In genomic region chr10:62860946-62861345, GRCh38 we compare ENCODE assay signal across 12 cellular contexts. TPM values are rescaled to one million over a fixed set of nuclear protein-coding genes. Genes with fewer than 3 reads are reported as not detected.
DNase-seq lines count a peak whose midpoint lies in the region; ATAC-seq lines count a peak whose summit lies in the region.
"Had no signal": no experiment of that assay in that cellular context is flagged by ENCODE, and none has a peak within 500 bp of the region (broad histone marks: within the 10 kb centered on the region; RNA-seq: fewer than 3 reads in every experiment).

No MANE protein-coding gene starts in this region.

- no peak for ATAC-seq in activated CD8-positive, alpha-beta T cell treated with anti-CD3 and anti-CD28 coated beads, Interleukin-2, amount 10 ng/mL, durations not matched to agents 7 days and 5 days
- ATAC-seq: K562, left colon had no signal

- no peaks in the 10 kb centered on the region for H3K36me3 Mint-ChIP-seq in activated CD4-positive, alpha-beta memory T cell treated with anti-CD3 and anti-CD28 coated beads for 36 hours
- H3K36me3 Mint-ChIP-seq in activated CD4-positive, alpha-beta memory T cell treated with anti-CD3 and anti-CD28 coated beads, Interleukin-2, amount 10 ng/mL, durations not matched to agents 7 days and 5 days (ENCODE audit: low read depth), result no peaks in the 10 kb centered on the region
- H3K36me3 Mint-ChIP-seq in activated CD8-positive, alpha-beta T cell treated with anti-CD3 and anti-CD28 coated beads, Interleukin-2, amount 10 ng/mL, durations not matched to agents 7 days and 5 days (ENCODE audit: low read depth), result no peaks in the 10 kb centered on the region

- H3K9me3 Mint-ChIP-seq in activated CD4-positive, alpha-beta memory T cell treated with anti-CD3 and anti-CD28 coated beads for 36 hours, result no peaks in the 10 kb centered on the region
- H3K9me3 Mint-ChIP-seq in activated CD4-positive, alpha-beta memory T cell treated with anti-CD3 and anti-CD28 coated beads, Interleukin-2, amount 10 ng/mL, durations not matched to agents 7 days and 5 days, result no peaks in the 10 kb centered on the region
- H3K9me3 Mint-ChIP-seq in activated CD8-positive, alpha-beta T cell treated with anti-CD3 and anti-CD28 coated beads, Interleukin-2, amount 10 ng/mL, durations not matched to agents 7 days and 5 days (ENCODE audit: insufficient read depth), result no peaks in the 10 kb centered on the region

- H3K27me3 Mint-ChIP-seq in activated CD4-positive, alpha-beta memory T cell treated with anti-CD3 and anti-CD28 coated beads for 36 hours, result peaks cover 6% of the 10 kb centered on the region
- peaks cover 7% of the 10 kb centered on the region for H3K27me3 Mint-ChIP-seq in activated CD4-positive, alpha-beta memory T cell treated with anti-CD3 and anti-CD28 coated beads, Interleukin-2, amount 10 ng/mL, durations not matched to agents 7 days and 5 days
- H3K27me3 Mint-ChIP-seq in activated CD8-positive, alpha-beta T cell treated with anti-CD3 and anti-CD28 coated beads, Interleukin-2, amount 10 ng/mL, durations not matched to agents 7 days and 5 days (ENCODE audit: low read depth), result peaks cover 3% of the 10 kb centered on the region

- no peak overlapping the region for H3K4me3 Mint-ChIP-seq in activated CD4-positive, alpha-beta memory T cell treated with anti-CD3 and anti-CD28 coated beads for 36 hours
- no peak overlapping the region for H3K4me3 Mint-ChIP-seq in activated CD4-positive, alpha-beta memory T cell treated with anti-CD3 and anti-CD28 coated beads, Interleukin-2, amount 10 ng/mL, durations not matched to agents 7 days and 5 days
- H3K4me3 Mint-ChIP-seq in activated CD8-positive, alpha-beta T cell treated with anti-CD3 and anti-CD28 coated beads, Interleukin-2, amount 10 ng/mL, durations not matched to agents 7 days and 5 days, result no peak overlapping the region

- intact Hi-C loops in activated CD4-positive, alpha-beta memory T cell treated with anti-CD3 and anti-CD28 coated beads for 36 hours (cut with micrococcal nuclease), result no loop called here

- POLR2A ChIA-PET in activated CD4-positive, alpha-beta memory T cell treated with anti-CD3 and anti-CD28 coated beads for 36 hours (lab: Charles Lee), result interaction anchor here (1.3 kb wide), 1 partner anchor 8 kb away, joined by 6 read pairs; no protein-coding TSS in a partner anchor
- POLR2A ChIA-PET in activated CD4-positive, alpha-beta memory T cell treated with anti-CD3 and anti-CD28 coated beads, Interleukin-2, amount 10 ng/mL, durations not matched to agents 7 days and 5 days (lab: Charles Lee), result no interaction called here
- POLR2A ChIA-PET in activated CD8-positive, alpha-beta T cell treated with anti-CD3 and anti-CD28 coated beads, Interleukin-2, amount 10 ng/mL, durations not matched to agents 7 days and 5 days (lab: Charles Lee), result no interaction called here

- no peak overlapping the region for H3K27ac Mint-ChIP-seq in activated CD4-positive, alpha-beta memory T cell treated with anti-CD3 and anti-CD28 coated beads for 36 hours
- H3K27ac Mint-ChIP-seq in activated CD4-positive, alpha-beta memory T cell treated with anti-CD3 and anti-CD28 coated beads, Interleukin-2, amount 10 ng/mL, durations not matched to agents 7 days and 5 days, result no peak overlapping the region
- no peak overlapping the region for H3K27ac Mint-ChIP-seq in activated CD8-positive, alpha-beta T cell treated with anti-CD3 and anti-CD28 coated beads, Interleukin-2, amount 10 ng/mL, durations not matched to agents 7 days and 5 days
- H3K27ac Mint-ChIP-seq: progenitor cell of endocrine pancreas had no signal

- CTCF ChIA-PET in activated CD4-positive, alpha-beta memory T cell treated with anti-CD3 and anti-CD28 coated beads for 36 hours (lab: Charles Lee), result interaction anchor here (0.6 kb wide), 1 partner anchor 223 kb away, joined by 3 read pairs; no protein-coding TSS in a partner anchor
- CTCF ChIA-PET in activated CD4-positive, alpha-beta memory T cell treated with anti-CD3 and anti-CD28 coated beads, Interleukin-2, amount 10 ng/mL, durations not matched to agents 7 days and 5 days (lab: Charles Lee), result no interaction called here
- CTCF ChIA-PET in activated CD8-positive, alpha-beta T cell treated with anti-CD3 and anti-CD28 coated beads, Interleukin-2, amount 10 ng/mL, durations not matched to agents 7 days and 5 days (lab: Charles Lee), result interaction anchor here (1.2 kb wide), 1 partner anchor 250 kb away, joined by 3 read pairs; no protein-coding TSS in a partner anchor

- DNase-seq in activated CD4-positive, alpha-beta memory T cell treated with anti-CD3 and anti-CD28 coated beads for 36 hours, result peak; percentile 25
- no peak for DNase-seq in activated CD4-positive, alpha-beta memory T cell treated with anti-CD3 and anti-CD28 coated beads, Interleukin-2, amount 10 ng/mL, durations not matched to agents 7 days and 5 days
- peak; percentile 42 for DNase-seq in MV-4-11 (lab: John Stamatoyannopoulos, UW)
- DNase-seq in activated CD8-positive, alpha-beta T cell treated with anti-CD3 and anti-CD28 coated beads, Interleukin-2, amount 10 ng/mL, durations not matched to agents 7 days and 5 days, result peak; percentile 31
- DNase-seq in putamen (ENCODE audit: low spot score), result peak; percentile 12
- DNase-seq in NCI-H146 treated with DMSO at 0.1 percent for 48 hours (lab: John Stamatoyannopoulos, UW; ENCODE audit: unreplicated experiment), result no peak
- no peak for DNase-seq in glomerular visceral epithelial cell (ENCODE audit: extremely low spot score)
- no peak for DNase-seq in OCI-M2 (lab: John Stamatoyannopoulos, UW; ENCODE audit: unreplicated experiment)
- DNase-seq: left colon, NCI-H187 treated with DMSO at 0.1 percent for 48 hours had no signal

- H3K4me1 Mint-ChIP-seq in activated CD4-positive, alpha-beta memory T cell treated with anti-CD3 and anti-CD28 coated beads for 36 hours (ENCODE audit: low read depth), result peaks cover 40% of the 10 kb centered on the region
- peaks cover 26% of the 10 kb centered on the region for H3K4me1 Mint-ChIP-seq in activated CD4-positive, alpha-beta memory T cell treated with anti-CD3 and anti-CD28 coated beads, Interleukin-2, amount 10 ng/mL, durations not matched to agents 7 days and 5 days
- peaks cover 30% of the 10 kb centered on the region for H3K4me1 Mint-ChIP-seq in activated CD8-positive, alpha-beta T cell treated with anti-CD3 and anti-CD28 coated beads, Interleukin-2, amount 10 ng/mL, durations not matched to agents 7 days and 5 days (ENCODE audit: low read depth)

RNA-seq across cellular contexts. Expression of gene EGR2, which starts 44.8 kb away (rescaled TPM):
- total RNA-seq in activated CD4-positive, alpha-beta memory T cell treated with anti-CD3 and anti-CD28 coated beads for 36 hours, result 10 to 100 TPM; 66.9 to 68.2 TPM
- 1 to 10 TPM; 4.8 to 6.4 TPM for total RNA-seq in activated CD4-positive, alpha-beta memory T cell treated with anti-CD3 and anti-CD28 coated beads, Interleukin-2, amount 10 ng/mL, durations not matched to agents 7 days and 5 days
- 1 to 10 TPM in 1 of 2 experiments, under 1 TPM in 1; 0.50 to 1.3 TPM for total RNA-seq in activated CD8-positive, alpha-beta T cell treated with anti-CD3 and anti-CD28 coated beads, Interleukin-2, amount 10 ng/mL, durations not matched to agents 7 days and 5 days

RNA-seq across cellular contexts. Expression of gene ADO, which starts 56.4 kb away (rescaled TPM):
- total RNA-seq in activated CD4-positive, alpha-beta memory T cell treated with anti-CD3 and anti-CD28 coated beads for 36 hours, result 10 to 100 TPM; 26.7 to 27.1 TPM
- total RNA-seq in activated CD4-positive, alpha-beta memory T cell treated with anti-CD3 and anti-CD28 coated beads, Interleukin-2, amount 10 ng/mL, durations not matched to agents 7 days and 5 days, result 10 to 100 TPM; 21.8 to 22.2 TPM
- total RNA-seq in activated CD8-positive, alpha-beta T cell treated with anti-CD3 and anti-CD28 coated beads, Interleukin-2, amount 10 ng/mL, durations not matched to agents 7 days and 5 days, result 10 to 100 TPM; 22.2 to 22.6 TPM

Comparison
In these comparisons a context has a peak if more than half of its experiments do, and no peak if none do; other contexts are left out.
1. DNase-seq: peak in activated CD4-positive, alpha-beta memory T cell treated with anti-CD3 and anti-CD28 coated beads for 36 hours (single experiment), MV-4-11 (single experiment), activated CD8-positive, alpha-beta T cell treated with anti-CD3 and anti-CD28 coated beads, Interleukin-2, amount 10 ng/mL, durations not matched to agents 7 days and 5 days (single experiment) and putamen (single experiment); none in activated CD4-positive, alpha-beta memory T cell treated with anti-CD3 and anti-CD28 coated beads, Interleukin-2, amount 10 ng/mL, durations not matched to agents 7 days and 5 days (single experiment), NCI-H146 treated with DMSO at 0.1 percent for 48 hours (single experiment), glomerular visceral epithelial cell (single experiment) and OCI-M2 (single experiment).
2. RNA of gene EGR2, which starts 44.8 kb away (total RNA-seq): 66.9 to 68.2 TPM in activated CD4-positive, alpha-beta memory T cell treated with anti-CD3 and anti-CD28 coated beads for 36 hours; 4.8 to 6.4 TPM in activated CD4-positive, alpha-beta memory T cell treated with anti-CD3 and anti-CD28 coated beads, Interleukin-2, amount 10 ng/mL, durations not matched to agents 7 days and 5 days and 0.50 to 1.3 TPM in activated CD8-positive, alpha-beta T cell treated with anti-CD3 and anti-CD28 coated beads, Interleukin-2, amount 10 ng/mL, durations not matched to agents 7 days and 5 days; every median in the first group is over 4 times any median in the second.